ENCODE assay signal across 8 cellular contexts in genomic region chr4:72567821-72568620, GRCh38. TPM values are rescaled to one million over a fixed set of nuclear protein-coding genes. Genes with fewer than 3 reads are reported as not detected.
DNase-seq lines count a peak whose midpoint lies in the region; ATAC-seq lines count a peak whose summit lies in the region.

No MANE protein-coding gene starts in this region.

- no peaks in the 10 kb centered on the region for H3K9me3 Mint-ChIP-seq in activated CD4-positive, alpha-beta T cell treated with anti-CD3 and anti-CD28 coated beads, Interleukin-2, amount 10 ng/mL, durations not matched to agents 7 days and 5 days
- H3K9me3 Mint-ChIP-seq in dendritic cell treated with granulocyte-macrophage colony-stimulating factor and Interleukin-4, amounts not matched to agents 40 ng/mL and 50 ng/mL, for 4 days = no peaks in the 10 kb centered on the region
- no peaks in the 10 kb centered on the region for H3K9me3 Mint-ChIP-seq in stimulated activated effector memory CD8-positive, alpha-beta T cell treated with anti-CD3 and anti-CD28 coated beads, Interleukin-12 subunit alpha, Interleukin-12 subunit beta, amount 100 ng/mL, for 72 hours

- no peak overlapping the region for H3K27ac ChIP-seq in SJSA1

- H3K4me3 ChIP-seq in SJSA1 = peak overlapping the region; percentile 39

- H3K4me1 ChIP-seq in SJSA1 (replicated peaks) = peaks cover 7% of the 10 kb centered on the region

- H3K9me3 ChIP-seq in SJSA1 (replicated peaks) = no peaks in the 10 kb centered on the region

- intact Hi-C loops in dendritic cell treated with granulocyte-macrophage colony-stimulating factor and Interleukin-4, amounts not matched to agents 40 ng/mL and 50 ng/mL, for 4 days (cut with micrococcal nuclease) = no loop called here
- intact Hi-C loops in left colon (cut with DNase I, micrococcal nuclease) = no loop called here

- POLR2A ChIA-PET in activated CD4-positive, alpha-beta T cell treated with anti-CD3 and anti-CD28 coated beads, Interleukin-2, amount 10 ng/mL, durations not matched to agents 7 days and 5 days (lab: Charles Lee) = no interaction called here

- peaks cover 46% of the 10 kb centered on the region for H3K27me3 Mint-ChIP-seq in activated CD4-positive, alpha-beta T cell treated with anti-CD3 and anti-CD28 coated beads, Interleukin-2, amount 10 ng/mL, durations not matched to agents 7 days and 5 days
- peaks cover 43% of the 10 kb centered on the region for H3K27me3 Mint-ChIP-seq in dendritic cell treated with granulocyte-macrophage colony-stimulating factor and Interleukin-4, amounts not matched to agents 40 ng/mL and 50 ng/mL, for 4 days

- peak overlapping the region; percentile 42 for H3K4me3 Mint-ChIP-seq in activated CD4-positive, alpha-beta T cell treated with anti-CD3 and anti-CD28 coated beads, Interleukin-2, amount 10 ng/mL, durations not matched to agents 7 days and 5 days
- peak overlapping the region; percentile 70 for H3K4me3 Mint-ChIP-seq in dendritic cell treated with granulocyte-macrophage colony-stimulating factor and Interleukin-4, amounts not matched to agents 40 ng/mL and 50 ng/mL, for 4 days
- peak overlapping the region; percentile 45 for H3K4me3 Mint-ChIP-seq in stimulated activated effector memory CD8-positive, alpha-beta T cell treated with anti-CD3 and anti-CD28 coated beads, Interleukin-12 subunit alpha, Interleukin-12 subunit beta, amount 100 ng/mL, for 72 hours

- ATAC-seq in HG03159 (IDR thresholded peaks at IDR 0.05; ENCODE audit: unreplicated experiment) (peak; percentile 64), left colon (peak; percentile 60), HG02678 (IDR thresholded peaks at IDR 0.05; ENCODE audit: unreplicated experiment) (no peak)
- no peak for ATAC-seq in stimulated activated effector memory CD8-positive, alpha-beta T cell treated with anti-CD3 and anti-CD28 coated beads, Interleukin-12 subunit alpha, Interleukin-12 subunit beta, amount 100 ng/mL, for 72 hours

- 0 out of 2 replicates have a peak, but pooled peaks cover 2% of the 10 kb centered on the region for H3K27me3 ChIP-seq in SJSA1 (replicated peaks)

- CTCF ChIA-PET in activated CD4-positive, alpha-beta T cell treated with anti-CD3 and anti-CD28 coated beads, Interleukin-2, amount 10 ng/mL, durations not matched to agents 7 days and 5 days (lab: Charles Lee) = no interaction called here

- H3K4me1 Mint-ChIP-seq in activated CD4-positive, alpha-beta T cell treated with anti-CD3 and anti-CD28 coated beads, Interleukin-2, amount 10 ng/mL, durations not matched to agents 7 days and 5 days = peaks cover 13% of the 10 kb centered on the region
- peaks cover 18% of the 10 kb centered on the region for H3K4me1 Mint-ChIP-seq in dendritic cell treated with granulocyte-macrophage colony-stimulating factor and Interleukin-4, amounts not matched to agents 40 ng/mL and 50 ng/mL, for 4 days (ENCODE audit: low read depth)
- H3K4me1 Mint-ChIP-seq in stimulated activated effector memory CD8-positive, alpha-beta T cell treated with anti-CD3 and anti-CD28 coated beads, Interleukin-12 subunit alpha, Interleukin-12 subunit beta, amount 100 ng/mL, for 72 hours = peaks cover 4% of the 10 kb centered on the region

- no peak overlapping the region for H3K27ac Mint-ChIP-seq in activated CD4-positive, alpha-beta T cell treated with anti-CD3 and anti-CD28 coated beads, Interleukin-2, amount 10 ng/mL, durations not matched to agents 7 days and 5 days
- H3K27ac Mint-ChIP-seq in dendritic cell treated with granulocyte-macrophage colony-stimulating factor and Interleukin-4, amounts not matched to agents 40 ng/mL and 50 ng/mL, for 4 days = peak overlapping the region; percentile 34
- H3K27ac Mint-ChIP-seq in stimulated activated effector memory CD8-positive, alpha-beta T cell treated with anti-CD3 and anti-CD28 coated beads, Interleukin-12 subunit alpha, Interleukin-12 subunit beta, amount 100 ng/mL, for 72 hours = no peak overlapping the region

- H3K36me3 Mint-ChIP-seq in activated CD4-positive, alpha-beta T cell treated with anti-CD3 and anti-CD28 coated beads, Interleukin-2, amount 10 ng/mL, durations not matched to agents 7 days and 5 days (ENCODE audit: low read depth) = no peaks in the 10 kb centered on the region
- no peaks in the 10 kb centered on the region for H3K36me3 Mint-ChIP-seq in dendritic cell treated with granulocyte-macrophage colony-stimulating factor and Interleukin-4, amounts not matched to agents 40 ng/mL and 50 ng/mL, for 4 days (ENCODE audit: low read depth)
- no peaks in the 10 kb centered on the region for H3K36me3 Mint-ChIP-seq in stimulated activated effector memory CD8-positive, alpha-beta T cell treated with anti-CD3 and anti-CD28 coated beads, Interleukin-12 subunit alpha, Interleukin-12 subunit beta, amount 100 ng/mL, for 72 hours

- H3K36me3 ChIP-seq in SJSA1 = no peaks in the 10 kb centered on the region

- DNase-seq in activated CD4-positive, alpha-beta T cell treated with anti-CD3 and anti-CD28 coated beads, Interleukin-2, amount 10 ng/mL, durations not matched to agents 7 days and 5 days = peak; percentile 21
- no peak for DNase-seq in activated CD4-positive, alpha-beta T cell treated with anti-CD3 and anti-CD28 coated beads for 4 hours
- DNase-seq in SJSA1 (ENCODE audit: low read depth in 1 of 2, low spot score in 2 of 2) (peak; percentile 60), left colon (peak; percentile 36 to 43)
- DNase-seq in stimulated activated effector memory CD8-positive, alpha-beta T cell treated with anti-CD3 and anti-CD28 coated beads, Interleukin-12 subunit alpha, Interleukin-12 subunit beta, amount 100 ng/mL, for 72 hours (ENCODE audit: low spot score in 2 of 2) = no peak

RNA-seq across cellular contexts. Expression of gene ADAMTS3, which starts 1.0 kb away (rescaled TPM):
- not detected for total RNA-seq in activated CD4-positive, alpha-beta T cell treated with anti-CD3 and anti-CD28 coated beads, Interleukin-2, amount 10 ng/mL, durations not matched to agents 7 days and 5 days
- total RNA-seq in SJSA1 (2014; rRNA removed; shearing (Covaris generic)) = 0.45 and 0.81 TPM in 2 replicates
- under 1 TPM; 0.12 to 0.25 TPM for total RNA-seq in left colon

Comparison
In these comparisons a context has a peak if more than half of its experiments do, and no peak if none do; other contexts are left out.
1. DNase-seq: peak in activated CD4-positive, alpha-beta T cell treated with anti-CD3 and anti-CD28 coated beads, Interleukin-2, amount 10 ng/mL, durations not matched to agents 7 days and 5 days (single experiment), SJSA1 (2 of 2) and left colon (2 of 2); none in activated CD4-positive, alpha-beta T cell treated with anti-CD3 and anti-CD28 coated beads for 4 hours (0 of 2) and stimulated activated effector memory CD8-positive, alpha-beta T cell treated with anti-CD3 and anti-CD28 coated beads, Interleukin-12 subunit alpha, Interleukin-12 subunit beta, amount 100 ng/mL, for 72 hours (0 of 2).
2. ATAC-seq: peak in HG03159 (single experiment) and left colon (single experiment); none in stimulated activated effector memory CD8-positive, alpha-beta T cell treated with anti-CD3 and anti-CD28 coated beads, Interleukin-12 subunit alpha, Interleukin-12 subunit beta, amount 100 ng/mL, for 72 hours (single experiment) and HG02678 (single experiment).
3. Peak in every context shown above with its lines, with median percentiles within 50 percentile points of each other: H3K4me3 Mint-ChIP-seq.